ENCODE assay signal across 1 cellular context in genomic region chr17:4699401-4700056, GRCh38.
TF ChIP-seq lines count a peak whose summit lies in the region.
"Not testable (repeated sequence)": the region's sequence is repeated elsewhere in the genome, so short reads cannot be mapped to it uniquely, and the experiment has no call there.

No MANE protein-coding gene starts in this region.

TF ChIP-seq in HepG2, 621 proteins besides CTCF, POLR2A, EP300 and RAD21:
- peak; percentile 75 for TF ChIP-seq GFI1 (CRISPR knock-in tag; IDR thresholded peaks at IDR 0.05; ENCODE audit: borderline replicate concordance)
- TF ChIP-seq STAG1 (CRISPR knock-in tag; IDR thresholded peaks at IDR 0.05): peak; percentile 61
- TF ChIP-seq USF2 (IDR thresholded peaks at IDR 0.05; ENCODE audit: low read depth, low read length); LCORL (IDR thresholded peaks at IDR 0.05): not testable (repeated sequence)
- peak; percentile 69; the same call in 1 of the 2 replicates for TF ChIP-seq USF2 (CRISPR knock-in tag; IDR thresholded peaks at IDR 0.05; ENCODE audit: borderline replicate concordance)
- peak; percentile 35; the same call in 1 of the 2 replicates for TF ChIP-seq HOXA3 (CRISPR knock-in tag; IDR thresholded peaks at IDR 0.05)
- TF ChIP-seq GATAD2A (CRISPR knock-in tag; IDR thresholded peaks at IDR 0.05): 0 out of 2 replicates have a peak, but pooled peaks have one; percentile 17
- TF ChIP-seq SRF (IDR thresholded peaks at IDR 0.05; ENCODE audit: low read depth, low read length): peak; percentile 92
- TF ChIP-seq ZNF362 (CRISPR knock-in tag; IDR thresholded peaks at IDR 0.05; ENCODE audit: borderline replicate concordance): peak; percentile 53; the same call in 1 of the 2 replicates
- TF ChIP-seq LCORL (CRISPR knock-in tag; IDR thresholded peaks at IDR 0.05): peak; percentile 43; the same call in 1 of the 2 replicates
TF ChIP-seq in HepG2: peak in this region for 8; not testable (repeated sequence) for 613.
